ENCODE assay signal across 1 cellular context in genomic region chr22:35348026-35348590, GRCh38.
TF ChIP-seq lines count a peak whose summit lies in the region.

No MANE protein-coding gene starts in this region.

TF ChIP-seq in K562, 482 proteins besides CTCF, POLR2A, EP300 and RAD21:
- TF ChIP-seq ILK (tag; IDR thresholded peaks at IDR 0.05; ENCODE audit: borderline replicate concordance, low read depth), result no peak
- TF ChIP-seq POLR2G (IDR thresholded peaks at IDR 0.05; ENCODE audit: low read depth, low read length), result 0 out of 2 replicates have a peak, but pooled peaks have one; percentile 12
